10 cellular contexts compared by ENCODE assay signal in genomic region chr16:16020291-16020690, GRCh38.
"Had no signal": no experiment of that assay in that cellular context is flagged by ENCODE, and none has a peak within 500 bp of the region (broad histone marks: within the 10 kb centered on the region; RNA-seq: fewer than 3 reads in every experiment).

No MANE protein-coding gene starts in this region.

- H3K9me3 ChIP-seq: ovary, thoracic aorta had no signal

- DNase-seq: activated CD4-positive, alpha-beta T cell treated with anti-CD3 and anti-CD28 coated beads for 48 hours; activated naive CD4-positive, alpha-beta T cell treated with Interleukin-2 at 50 U/mL for 16 hours; activated naive CD8-positive, alpha-beta T cell treated with anti-CD3 and anti-CD28 coated beads, Interleukin-2, amount 50 U/mL, for 24 hours; hippocampal formation; kidney glomerular epithelial cell; nephron progenitor cell; ovary; stimulated activated CD4-positive, alpha-beta T cell treated with anti-CD3 and anti-CD28 coated beads, Interleukin-4, amount 100 ng/mL, for 24 hours; stimulated activated naive CD8-positive, alpha-beta T cell treated with anti-CD3 and anti-CD28 coated beads, Interleukin-15, amount 100 ng/mL, for 72 hours had no signal

- H3K27me3 Mint-ChIP-seq: activated naive CD8-positive, alpha-beta T cell treated with anti-CD3 and anti-CD28 coated beads, Interleukin-2, amount 50 U/mL, for 24 hours; stimulated activated naive CD8-positive, alpha-beta T cell treated with anti-CD3 and anti-CD28 coated beads, Interleukin-15, amount 100 ng/mL, for 72 hours had no signal

- H3K9me3 Mint-ChIP-seq: activated naive CD8-positive, alpha-beta T cell treated with anti-CD3 and anti-CD28 coated beads, Interleukin-2, amount 50 U/mL, for 24 hours; nephron progenitor cell; stimulated activated naive CD8-positive, alpha-beta T cell treated with anti-CD3 and anti-CD28 coated beads, Interleukin-15, amount 100 ng/mL, for 72 hours had no signal

- H3K4me3 ChIP-seq: ovary, thoracic aorta had no signal

- H3K4me3 Mint-ChIP-seq: activated naive CD8-positive, alpha-beta T cell treated with anti-CD3 and anti-CD28 coated beads, Interleukin-2, amount 50 U/mL, for 24 hours; nephron progenitor cell had no signal

- H3K27ac ChIP-seq: ovary had no signal

- H3K36me3 ChIP-seq: ovary had no signal

- H3K27ac Mint-ChIP-seq: activated naive CD8-positive, alpha-beta T cell treated with anti-CD3 and anti-CD28 coated beads, Interleukin-2, amount 50 U/mL, for 24 hours; nephron progenitor cell had no signal

- H3K27me3 ChIP-seq: ovary had no signal

- ATAC-seq: activated naive CD8-positive, alpha-beta T cell treated with anti-CD3 and anti-CD28 coated beads, Interleukin-2, amount 50 U/mL, for 24 hours; stimulated activated naive CD8-positive, alpha-beta T cell treated with anti-CD3 and anti-CD28 coated beads, Interleukin-15, amount 100 ng/mL, for 72 hours had no signal
